Comparison of ENCODE assay signal across 8 cellular contexts in genomic region chr17:4948997-4949320, GRCh38. TPM values are rescaled to one million over a fixed set of nuclear protein-coding genes. Genes with fewer than 3 reads are reported as not detected.
DNase-seq lines count a peak whose midpoint lies in the region; ATAC-seq, FAIRE-seq and TF ChIP-seq lines count a peak whose summit lies in the region.

No MANE protein-coding gene starts in this region.

- H3K4me3 ChIP-seq in A549 = peak overlapping the region; percentile 98

- peaks cover 54% of the 10 kb centered on the region for H3K4me1 ChIP-seq in A549

- TF ChIP-seq POLR2A in A549 (IDR thresholded peaks at IDR 0.05; ENCODE audit: low read length) = peak; percentile 64

- no peaks in the 10 kb centered on the region for H3K9me3 ChIP-seq in A549

- FAIRE-seq in A549 (lab: Jason Lieb, UNC) = peak; percentile 56
- no peak for FAIRE-seq in GM18507 (lab: Jason Lieb, UNC)

- TF ChIP-seq EP300 in A549 (IDR thresholded peaks at IDR 0.05) = no peak

- peak; percentile 47 to 69 for ATAC-seq in A549
- peak; percentile 29 for ATAC-seq in HG03108 (IDR thresholded peaks at IDR 0.05; ENCODE audit: unreplicated experiment)
- peak; percentile 62 for ATAC-seq in esophagus mucosa
- peak; percentile 41 to 47 for ATAC-seq in naive thymus-derived CD8-positive, alpha-beta T cell

- H3K27me3 Mint-ChIP-seq in naive thymus-derived CD8-positive, alpha-beta T cell = no peaks in the 10 kb centered on the region

- peaks cover 11 to 30% (median 24%) of the 10 kb centered on the region in 3 donors for H3K36me3 Mint-ChIP-seq in naive thymus-derived CD8-positive, alpha-beta T cell

- H3K4me3 Mint-ChIP-seq in naive thymus-derived CD8-positive, alpha-beta T cell = peak overlapping the region; percentile 81 to 100 (median 98)

- CTCF ChIA-PET in A549 (lab: Yijun Ruan, JAX) = interaction anchor here (0.6 to 1.5 kb wide), 3 partner anchors 16 to 18 kb away, joined by 3 read pairs; partner anchors contain the start of gene SPAG7

- TF ChIP-seq RAD21 in A549 (conservative IDR thresholded peaks at IDR 0.05 in 1 of 2, IDR thresholded peaks at IDR 0.05 in 1 of 2) = no peak

- H3K4me2 ChIP-seq in A549 = peak overlapping the region; percentile 99

- no peak for TF ChIP-seq CTCF in A549 (IDR thresholded peaks at IDR 0.05)

- peak overlapping the region; percentile 77 to 100 (median 92) for H3K27ac Mint-ChIP-seq in naive thymus-derived CD8-positive, alpha-beta T cell

- WGBS in A549 (ENCODE audit: missing lambda C conversion rate) = 4% methylated on average over 19 of the region's 29 CpGs

- POLR2A ChIA-PET in A549 (lab: Yijun Ruan, JAX) = interaction anchor here (1.0 to 5.3 kb wide), 6 partner anchors 9 to 239 kb away, joined by 3 to 68 read pairs (median 7); partner anchors contain the start of genes ARRB2, INCA1, KIF1C and RNF167
- POLR2A ChIA-PET in naive thymus-derived CD8-positive, alpha-beta T cell (lab: Charles Lee) = interaction anchor here (0.6 to 25.2 kb wide), 18 partner anchors 9 to 238 kb away, joined by 3 to 635 read pairs (median 8); partner anchors contain the start of genes ARRB2, C17orf107, INCA1 and KIF1C

- H3K4me1 Mint-ChIP-seq in naive thymus-derived CD8-positive, alpha-beta T cell = peaks cover 37 to 49% (median 43%) of the 10 kb centered on the region in 4 donors

- no peaks in the 10 kb centered on the region for H3K9me3 Mint-ChIP-seq in naive thymus-derived CD8-positive, alpha-beta T cell

- DNase-seq in A549 (ENCODE audit: low read depth in 1 of 2, low spot score in 1 of 2) (peak in 1 of 2 experiments; percentile 95), GM18507 (ENCODE audit: extremely low spot score, insufficient read length, low read depth) (peak; percentile 74), NOMO-1 (lab: John Stamatoyannopoulos, UW; ENCODE audit: unreplicated experiment in 2 of 2) (peak; percentile 88 to 90)
- peak; percentile 77 for DNase-seq in activated T-cell treated with anti-CD3 and anti-CD28 coated beads, Interleukin-2, amount 50 U/mL, for 1 hour
- DNase-seq in naive thymus-derived CD8-positive, alpha-beta T cell = peak in 8 of 10 donors; percentile 58 to 85 (median 67)

- H3K27ac ChIP-seq in A549 (peak overlapping the region; percentile 99), temporal lobe (ENCODE audit: low read depth, low read length) (peak overlapping the region; percentile 94)

TF ChIP-seq in A549, 52 proteins besides CTCF, POLR2A, EP300 and RAD21:
- TF ChIP-seq MAX (IDR thresholded peaks at IDR 0.05) = no peak
- peak; percentile 56; the same call in 1 of the 2 replicates for TF ChIP-seq TP53 (CRISPR knock-in tag; IDR thresholded peaks at IDR 0.05)
- TF ChIP-seq MYC (IDR thresholded peaks at IDR 0.05; ENCODE audit: borderline replicate concordance, low read length) = peak; percentile 69
- peak; percentile 15; the same call in 1 of the 2 replicates for TF ChIP-seq E2F6 (IDR thresholded peaks at IDR 0.05; ENCODE audit: borderline replicate concordance, low read depth)

RNA-seq across cellular contexts. Expression of gene PFN1, which starts 0.6 kb away (rescaled TPM):
- polyA plus RNA-seq in A549 (2011; rRNA removed) = 1,417 and 1,732 TPM in 2 replicates
- polyA plus RNA-seq in A549 (2012; cell fraction: cytosol; rRNA removed) = 3,514 and 3,904 TPM in 2 replicates
- 1,698 and 2,342 TPM in 2 replicates for polyA plus RNA-seq in A549 (2012; cell fraction: nucleus; rRNA removed)
- 3,195 to 3,341 TPM (median 3,230 TPM) in 3 replicates for polyA plus RNA-seq in A549 (2017; fragmentation: RNase III; extraction: RNeasy Plus Mini Kit Qiagen cat#74134 plus additional on column Dnase treatment)
- 1,279 and 1,360 TPM in 2 replicates for polyA minus RNA-seq in A549 (2011; rRNA and poly(A)+ RNA removed)
- 455 TPM for total RNA-seq in esophagus mucosa
- total RNA-seq in naive thymus-derived CD8-positive, alpha-beta T cell = 100 to 1,000 TPM; 486 to 497 TPM
- polyA plus RNA-seq in naive thymus-derived CD8-positive, alpha-beta T cell = 1,000 to 10,000 TPM; 1,824 to 2,067 (median 1,870) TPM
- 69.3 TPM for total RNA-seq in temporal lobe

RNA-seq across cellular contexts. Expression of gene ENO3, which starts 2.0 kb away (rescaled TPM):
- polyA plus RNA-seq in A549 (2011; rRNA removed) (52.5 and 53.5 TPM in 2 replicates), A549 (2017; fragmentation: RNase III; extraction: RNeasy Plus Mini Kit Qiagen cat#74134 plus additional on column Dnase treatment) (79.0 to 109 TPM (median 102 TPM) in 3 replicates)
- 56.8 and 60.6 TPM in 2 replicates for polyA plus RNA-seq in A549 (2012; cell fraction: cytosol; rRNA removed)
- 195 and 252 TPM in 2 replicates for polyA plus RNA-seq in A549 (2012; cell fraction: nucleus; rRNA removed)
- 35.8 and 39.2 TPM in 2 replicates for polyA minus RNA-seq in A549 (2011; rRNA and poly(A)+ RNA removed)
- total RNA-seq in esophagus mucosa (1.5 TPM), temporal lobe (0.74 TPM)
- 10 to 100 TPM; 35.2 to 36.7 TPM for total RNA-seq in naive thymus-derived CD8-positive, alpha-beta T cell
- 1 to 10 TPM; 1.5 to 3.0 (median 1.8) TPM for polyA plus RNA-seq in naive thymus-derived CD8-positive, alpha-beta T cell

RNA-seq across cellular contexts. Expression of gene RNF167, which starts 8.9 kb away (rescaled TPM):
- polyA plus RNA-seq in A549 (2011; rRNA removed) (98.7 and 110 TPM in 2 replicates), A549 (2017; fragmentation: RNase III; extraction: RNeasy Plus Mini Kit Qiagen cat#74134 plus additional on column Dnase treatment) (83.9 to 93.7 TPM (median 86.4 TPM) in 3 replicates)
- polyA plus RNA-seq in A549 (2012; cell fraction: cytosol; rRNA removed) = 99.0 and 115 TPM in 2 replicates
- polyA plus RNA-seq in A549 (2012; cell fraction: nucleus; rRNA removed) = 101 and 111 TPM in 2 replicates
- polyA minus RNA-seq in A549 (2011; rRNA and poly(A)+ RNA removed) = 92.2 and 126 TPM in 2 replicates
- total RNA-seq in esophagus mucosa (79.2 TPM), temporal lobe (12.8 TPM)
- 100 to 1,000 TPM; 143 to 145 TPM for total RNA-seq in naive thymus-derived CD8-positive, alpha-beta T cell
- polyA plus RNA-seq in naive thymus-derived CD8-positive, alpha-beta T cell = 10 to 100 TPM; 30.3 to 50.0 (median 32.2) TPM

RNA-seq across cellular contexts. Expression of gene SLC25A11, which starts 9.1 kb away (rescaled TPM):
- polyA plus RNA-seq in A549 (2011; rRNA removed) (60.2 and 64.4 TPM in 2 replicates), A549 (2017; fragmentation: RNase III; extraction: RNeasy Plus Mini Kit Qiagen cat#74134 plus additional on column Dnase treatment) (64.4 to 69.2 TPM (median 67.9 TPM) in 3 replicates)
- 141 and 164 TPM in 2 replicates for polyA plus RNA-seq in A549 (2012; cell fraction: cytosol; rRNA removed)
- polyA plus RNA-seq in A549 (2012; cell fraction: nucleus; rRNA removed) = 186 and 187 TPM in 2 replicates
- 72.7 and 84.1 TPM in 2 replicates for polyA minus RNA-seq in A549 (2011; rRNA and poly(A)+ RNA removed)
- total RNA-seq in esophagus mucosa (42.4 TPM), temporal lobe (41.8 TPM)
- total RNA-seq in naive thymus-derived CD8-positive, alpha-beta T cell = 10 to 100 TPM; 42.5 to 45.0 TPM
- polyA plus RNA-seq in naive thymus-derived CD8-positive, alpha-beta T cell = 10 to 100 TPM; 75.3 to 78.6 (median 77.6) TPM

RNA-seq across cellular contexts. Expression of gene GP1BA, which starts 16.9 kb away (rescaled TPM):
- not detected in 2 replicates for polyA plus RNA-seq in A549 (2011; rRNA removed)
- not detected in 2 replicates for polyA plus RNA-seq in A549 (2012; cell fraction: cytosol; rRNA removed)
- not detected in 2 replicates for polyA plus RNA-seq in A549 (2012; cell fraction: nucleus; rRNA removed)
- not detected in 3 replicates for polyA plus RNA-seq in A549 (2017; fragmentation: RNase III; extraction: RNeasy Plus Mini Kit Qiagen cat#74134 plus additional on column Dnase treatment)
- not detected in 2 replicates for polyA minus RNA-seq in A549 (2011; rRNA and poly(A)+ RNA removed)
- total RNA-seq in esophagus mucosa = not detected
- not detected for total RNA-seq in naive thymus-derived CD8-positive, alpha-beta T cell
- polyA plus RNA-seq in naive thymus-derived CD8-positive, alpha-beta T cell = under 1 TPM in 2 of 3 donors, not detected in 1; 0.08 to 0.13 TPM
- not detected for total RNA-seq in temporal lobe

Comparison
In these comparisons a context has a peak if more than half of its experiments do, and no peak if none do; other contexts are left out.
1. RNA of gene ENO3, which starts 2.0 kb away (total RNA-seq): 35.2 to 36.7 TPM in naive thymus-derived CD8-positive, alpha-beta T cell; 1.5 TPM in esophagus mucosa (single experiment) and 0.74 TPM in temporal lobe (single experiment); every median in the first group is over 10 times any median in the second.
2. Peak in every context shown above with its lines, with median percentiles within 50 percentile points of each other: ATAC-seq.